Comparison of ENCODE assay signal across 8 cellular contexts in the genomic region with DNA sequence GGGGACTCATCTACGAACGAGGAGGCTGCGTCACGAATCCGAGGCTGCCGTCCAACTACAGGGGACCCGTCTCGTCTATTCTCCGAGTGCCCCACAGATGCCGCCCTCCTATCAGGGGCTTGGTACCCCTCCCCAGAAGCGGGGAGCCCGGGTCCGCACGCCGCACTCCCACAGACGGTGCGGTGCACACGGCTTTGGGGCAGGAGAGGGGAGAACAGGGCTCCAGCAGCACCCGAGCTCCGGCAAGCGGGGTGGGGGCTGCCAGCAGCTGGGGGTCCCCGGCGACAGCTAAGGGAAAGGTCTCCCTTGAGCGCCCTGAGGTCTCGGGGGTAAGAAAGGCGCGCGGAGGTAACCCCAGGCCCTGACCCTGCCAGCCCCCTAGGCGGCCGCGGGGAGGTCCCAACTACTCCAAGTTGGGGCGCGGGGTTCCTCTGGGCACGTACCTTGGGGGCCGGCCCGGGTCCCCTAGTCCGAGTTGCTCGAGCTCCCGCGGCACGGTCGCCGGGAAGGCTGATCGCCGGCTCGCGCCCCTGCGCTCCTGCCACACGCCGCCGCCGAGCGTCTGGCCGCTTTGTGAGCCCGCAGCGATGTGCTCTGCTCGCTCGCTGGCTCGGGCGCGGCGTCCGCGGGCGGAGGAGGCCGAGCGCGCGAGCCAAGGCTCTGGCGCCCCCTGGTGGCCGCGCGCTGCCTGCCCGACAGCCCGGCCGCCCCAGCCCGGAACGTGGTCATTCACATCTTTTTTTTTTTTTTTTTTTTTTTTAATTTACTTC. TPM values are rescaled to one million over a fixed set of nuclear protein-coding genes. Genes with fewer than 3 reads are reported as not detected.
DNase-seq lines count a peak whose midpoint lies in the region; ATAC-seq and TF ChIP-seq lines count a peak whose summit lies in the region.

A gene (minus strand): TSS at position 591 of the 770 bp plus-strand sequence.

- no peak within 1 kb of the TSS for H2AK5ac ChIP-seq in IMR-90 (ENCODE audit: low read depth, low read length)

- BruUV-seq in IMR-90 (replicated peaks; lab: Mats Ljungman, UMichigan): no TSS peak

- H3K4ac ChIP-seq in IMR-90 (ENCODE audit: low read depth, low read length): no peak within 1 kb of the TSS

- H3K9ac ChIP-seq in IMR-90 (ENCODE audit: low read depth, low read length) (no peak within 1 kb of the TSS), adipocyte (ENCODE audit: low read length) (peak within 1 kb of the TSS; percentile 91)

- H2BK120ac ChIP-seq in IMR-90 (ENCODE audit: low read depth, low read length): no peak within 1 kb of the TSS

- no peak within 1 kb of the TSS for H3K14ac ChIP-seq in IMR-90 (replicated peaks; ENCODE audit: low read depth, low read length)

- H3K9me1 ChIP-seq in IMR-90 (ENCODE audit: insufficient read depth, low read length): no peaks in the 10 kb centered on the region

- peaks cover 15% of the 10 kb centered on the region; the same call in 1 of the 2 replicates for H3K27me3 ChIP-seq in IMR-90 (ENCODE audit: control insufficient read depth, insufficient read depth, low read length)
- no peaks in the 10 kb centered on the region for H3K27me3 ChIP-seq in adipocyte (replicated peaks; ENCODE audit: control insufficient read depth, insufficient read depth, low read length)
- peaks cover 26% of the 10 kb centered on the region for H3K27me3 ChIP-seq in upper lobe of right lung

- no peak within 1 kb of the TSS for H2BK15ac ChIP-seq in IMR-90 (ENCODE audit: low read depth, low read length)

- dilution Hi-C loops in IMR-90 (cut with HindIII; ENCODE audit: low sequenced_read_pairs, unreplicated experiment): no loop called here

- H3K18ac ChIP-seq in IMR-90 (ENCODE audit: low read depth, low read length): no peak within 1 kb of the TSS

- H3K79me1 ChIP-seq in IMR-90 (ENCODE audit: low read depth in 1 of 2, low read length in 2 of 2): no peaks in the 10 kb centered on the region

- H4K5ac ChIP-seq in IMR-90 (ENCODE audit: low read depth, low read length): no peak within 1 kb of the TSS

- CTCF ChIA-PET in IMR-90 (lab: Yijun Ruan, JAX): interaction anchor here (0.5 to 4.6 kb wide), 9 partner anchors 62 to 184 kb away, joined by 3 to 37 read pairs (median 4); no protein-coding TSS in a partner anchor

- in situ Hi-C loops in IMR-90 (cut with MboI; ENCODE audit: low sequenced_read_pairs): loop anchor here (10.0 kb wide), 1 partner anchor 1254 kb away; no protein-coding TSS in a partner anchor
- in situ Hi-C loops in SK-MEL-5 (cut with HindIII; ENCODE audit: low pct_unique_long_range_greater_than_20kb, low sequenced_read_pairs): no loop called here

- peak; percentile 6 for DNase-seq in DMS79 treated with DMSO at 0.1 percent for 48 hours (lab: John Stamatoyannopoulos, UW)
- peak; percentile 63 for DNase-seq in IMR-90
- DNase-seq in SK-MEL-5 (ENCODE audit: low read depth, low spot score): peak; percentile 67
- peak; percentile 95 for DNase-seq in adipocyte (ENCODE audit: low read depth)
- DNase-seq in cardiac septum (ENCODE audit: low spot score): no peak
- DNase-seq in pons (ENCODE audit: low spot score): peak; percentile 67
- DNase-seq in upper lobe of right lung: peak; percentile 86

- ATAC-seq in GM21528 (IDR thresholded peaks at IDR 0.05; ENCODE audit: low FRiP score, unreplicated experiment) (peak; percentile 86), IMR-90 (ENCODE audit: low read depth) (peak; percentile 98), upper lobe of right lung (peak; percentile 98)

- H2AK9ac ChIP-seq in IMR-90 (replicated peaks; ENCODE audit: low read depth, low read length, poor library complexity): no peak within 1 kb of the TSS

- H3K9me3 ChIP-seq in IMR-90 (ENCODE audit: control insufficient read depth, insufficient read depth, low read length): no peaks in the 10 kb centered on the region
- no peaks in the 10 kb centered on the region for H3K9me3 ChIP-seq in adipocyte (ENCODE audit: control insufficient read depth, low read length)
- H3K9me3 ChIP-seq in upper lobe of right lung: no peaks in the 10 kb centered on the region

- TF ChIP-seq CTCF in IMR-90 (conservative IDR thresholded peaks at IDR 0.05; ENCODE audit: low read depth, low read length): peak; percentile 96
- peak; percentile 69 for TF ChIP-seq CTCF in upper lobe of right lung (IDR thresholded peaks at IDR 0.05)

- H3K4me3 ChIP-seq in IMR-90 (ENCODE audit: insufficient read depth, low read depth, low read length): peak within 1 kb of the TSS; percentile 52
- peak within 1 kb of the TSS; percentile 90 for H3K4me3 ChIP-seq in adipocyte (ENCODE audit: low read length)
- peak within 1 kb of the TSS; percentile 30 for H3K4me3 ChIP-seq in upper lobe of right lung

- WGBS in IMR-90 (ENCODE audit: extremely low coverage in 2 of 2, insufficient read length in 1 of 2), 2 experiments: 1% methylated on average over 20 of the region's 78 CpGs; no CpG with 5 or more reads in 1 of the 2 experiments

- H3K23ac ChIP-seq in IMR-90 (ENCODE audit: low read depth, low read length): no peak within 1 kb of the TSS

- peak within 1 kb of the TSS; percentile 89 for H2AFZ ChIP-seq in IMR-90 (replicated peaks; ENCODE audit: low read length, poor library complexity)

- POLR2A ChIA-PET in IMR-90 (lab: Charles Lee; ENCODE audit: unreplicated experiment): no interaction called here

- no peak within 1 kb of the TSS for H2BK5ac ChIP-seq in IMR-90 (ENCODE audit: low read depth, low read length, poor library complexity, severe bottlenecking)

- H3K4me2 ChIP-seq in IMR-90 (ENCODE audit: low read depth, low read length): peak within 1 kb of the TSS; percentile 58

- H4K20me1 ChIP-seq in IMR-90 (ENCODE audit: insufficient read depth, low read length): no peaks in the 10 kb centered on the region

- no peak within 1 kb of the TSS for H4K91ac ChIP-seq in IMR-90 (ENCODE audit: insufficient read depth, low read depth, low read length)

- no peak within 1 kb of the TSS for H3K56ac ChIP-seq in IMR-90 (ENCODE audit: extremely low read depth, insufficient read depth, low read length)

- H3K27ac ChIP-seq in IMR-90 (ENCODE audit: insufficient read depth, low read length): no peak within 1 kb of the TSS
- H3K27ac ChIP-seq in upper lobe of right lung: no peak within 1 kb of the TSS

- H4K8ac ChIP-seq in IMR-90 (ENCODE audit: low read depth in 2 of 2, low read length in 2 of 2): no peak within 1 kb of the TSS

- TF ChIP-seq RAD21 in IMR-90 (IDR thresholded peaks at IDR 0.05; ENCODE audit: low read length): peak; percentile 94

- intact Hi-C loops in IMR-90 (cut with micrococcal nuclease): loop anchor here (1.0 to 2.0 kb wide), 4 partner anchors 154 to 1250 kb away; no protein-coding TSS in a partner anchor
- intact Hi-C loops in cardiac septum (cut with DNase I): loop anchor here (1.0 to 10.0 kb wide), 3 partner anchors 157 to 694 kb away; no protein-coding TSS in a partner anchor
- intact Hi-C loops in upper lobe of right lung (cut with DNase I): no loop called here

- H3K4me1 ChIP-seq in IMR-90 (ENCODE audit: control insufficient read depth, insufficient read depth, low read length): no peaks in the 10 kb centered on the region
- H3K4me1 ChIP-seq in adipocyte (ENCODE audit: control insufficient read depth, insufficient read depth, low read length): peaks cover 18% of the 10 kb centered on the region
- H3K4me1 ChIP-seq in upper lobe of right lung: peaks cover 4% of the 10 kb centered on the region

- no peak within 1 kb of the TSS for H2BK20ac ChIP-seq in IMR-90 (ENCODE audit: low read depth, low read length)

- H3K36me3 ChIP-seq in IMR-90 (ENCODE audit: control insufficient read depth, insufficient read depth, low read length) (no peaks in the 10 kb centered on the region), adipocyte (ENCODE audit: control insufficient read depth, insufficient read depth, low read length, severe bottlenecking) (no peaks in the 10 kb centered on the region), upper lobe of right lung (no peaks in the 10 kb centered on the region)

- TF ChIP-seq POLR2A in IMR-90 (IDR thresholded peaks at IDR 0.05; ENCODE audit: low read depth, low read length): no peak; the same call in 1 of the 2 replicates

TF ChIP-seq in IMR-90, 13 proteins besides CTCF, POLR2A, EP300 and RAD21 (continues in another document):
- TF ChIP-seq MAFK (IDR thresholded peaks at IDR 0.05; ENCODE audit: low read depth, low read length) (no peak), RFX5 (IDR thresholded peaks at IDR 0.05; ENCODE audit: low read depth, low read length) (no peak), MXI1 (IDR thresholded peaks at IDR 0.05; ENCODE audit: borderline replicate concordance, low read depth, low read length) (0 out of 2 replicates have a peak, but pooled peaks have one; percentile 12), SMC3 (IDR thresholded peaks at IDR 0.05; ENCODE audit: low read depth, low read length) (peak; percentile 92), MAZ (IDR thresholded peaks at IDR 0.05; ENCODE audit: borderline replicate concordance, low read depth, low read length) (peak; percentile 48; the same call in 1 of the 2 replicates), CHD1 (IDR thresholded peaks at IDR 0.05; ENCODE audit: low read depth, low read length) (no peak), CEBPB (IDR thresholded peaks at IDR 0.05; ENCODE audit: low read depth, low read length) (no peak), NFE2L2 (IDR thresholded peaks at IDR 0.05; ENCODE audit: low read depth, low read length) (0 out of 2 replicates have a peak, but pooled peaks have one; percentile 13), RCOR1 (IDR thresholded peaks at IDR 0.05; ENCODE audit: insufficient replicate concordance, low read length) (no peak)
- TF ChIP-seq, protein P1, sequence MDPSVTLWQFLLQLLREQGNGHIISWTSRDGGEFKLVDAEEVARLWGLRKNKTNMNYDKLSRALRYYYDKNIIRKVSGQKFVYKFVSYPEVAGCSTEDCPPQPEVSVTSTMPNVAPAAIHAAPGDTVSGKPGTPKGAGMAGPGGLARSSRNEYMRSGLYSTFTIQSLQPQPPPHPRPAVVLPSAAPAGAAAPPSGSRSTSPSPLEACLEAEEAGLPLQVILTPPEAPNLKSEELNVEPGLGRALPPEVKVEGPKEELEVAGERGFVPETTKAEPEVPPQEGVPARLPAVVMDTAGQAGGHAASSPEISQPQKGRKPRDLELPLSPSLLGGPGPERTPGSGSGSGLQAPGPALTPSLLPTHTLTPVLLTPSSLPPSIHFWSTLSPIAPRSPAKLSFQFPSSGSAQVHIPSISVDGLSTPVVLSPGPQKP (IDR thresholded peaks at IDR 0.05; ENCODE audit: borderline replicate concordance, low read depth, low read length): no peak

RNA-seq across cellular contexts. Expression of the gene that starts here (rescaled TPM):
- total RNA-seq in IMR-90 (2012; rRNA removed) (5.0 and 8.1 TPM in 2 replicates), cardiac septum (43.4 TPM), upper lobe of right lung (4.0 TPM)
- 15.8 and 20.3 TPM in 2 replicates for polyA plus RNA-seq in IMR-90 (2012; rRNA removed)
- 6.6 and 11.6 TPM in 2 replicates for polyA plus RNA-seq in IMR-90 (2012; cell fraction: cytosol; rRNA removed)
- 4.8 and 6.5 TPM in 2 replicates for polyA plus RNA-seq in IMR-90 (2012; cell fraction: nucleus; rRNA removed; ENCODE audit: low replicate concordance)
- total RNA-seq in SK-MEL-5 (2014; rRNA removed; shearing (Covaris generic)): 23.4 and 26.0 TPM in 2 replicates
- polyA plus RNA-seq in SK-MEL-5 (2015; cell fraction: cytosol; rRNA removed): 45.5 and 59.6 TPM in 2 replicates
- 11.7 and 15.5 TPM in 2 replicates for polyA plus RNA-seq in SK-MEL-5 (2015; cell fraction: nucleus; rRNA removed)

Comparison
In these comparisons a context has a peak if more than half of its experiments do, and no peak if none do; other contexts are left out.
1. H3K4me3 ChIP-seq: peak in every context shown above with its lines; median percentile 90 in adipocyte; 52 in IMR-90; 30 in upper lobe of right lung.